In genomic region chr4:24570172-24570571, GRCh38 we compare ENCODE assay signal across 14 cellular contexts. TPM values are rescaled to one million over a fixed set of nuclear protein-coding genes. Genes with fewer than 3 reads are reported as not detected.
DNase-seq lines count a peak whose midpoint lies in the region; ATAC-seq and TF ChIP-seq lines count a peak whose summit lies in the region.
"Had no signal": no experiment of that assay in that cellular context is flagged by ENCODE, and none has a peak within 500 bp of the region (broad histone marks: within the 10 kb centered on the region; RNA-seq: fewer than 3 reads in every experiment).

No MANE protein-coding gene starts in this region.

- H3K27ac Mint-ChIP-seq in activated T-cell treated with anti-CD3 and anti-CD28 coated beads, Interleukin-2, amount 50 U/mL, for 24 hours, result peak overlapping the region; percentile 74
- no peak overlapping the region for H3K27ac Mint-ChIP-seq in activated T-helper 17 cell treated with anti-CD3 and anti-CD28 coated beads, Interleukin-2, amount 50 U/mL, for 72 hours
- H3K27ac Mint-ChIP-seq in progenitor cell of endocrine pancreas, result peak overlapping the region; percentile 77

- H3K36me3 Mint-ChIP-seq in activated T-cell treated with anti-CD3 and anti-CD28 coated beads, Interleukin-2, amount 50 U/mL, for 24 hours (ENCODE audit: low read depth), result peaks cover 97% of the 10 kb centered on the region
- peaks cover 100% of the 10 kb centered on the region for H3K36me3 Mint-ChIP-seq in activated T-helper 17 cell treated with anti-CD3 and anti-CD28 coated beads, Interleukin-2, amount 50 U/mL, for 72 hours (ENCODE audit: low read depth)
- peaks cover 53% of the 10 kb centered on the region for H3K36me3 Mint-ChIP-seq in progenitor cell of endocrine pancreas (ENCODE audit: insufficient read depth)

- no peak overlapping the region for H3K4me3 ChIP-seq in MG63
- H3K4me3 ChIP-seq: Peyer's patch, spleen had no signal

- H3K27me3 ChIP-seq in MG63, result no peaks in the 10 kb centered on the region
- H3K27me3 ChIP-seq: spleen had no signal

- H3K9me3 Mint-ChIP-seq in activated T-cell treated with anti-CD3 and anti-CD28 coated beads, Interleukin-2, amount 50 U/mL, for 24 hours, result no peaks in the 10 kb centered on the region
- H3K9me3 Mint-ChIP-seq in activated T-helper 17 cell treated with anti-CD3 and anti-CD28 coated beads, Interleukin-2, amount 50 U/mL, for 72 hours, result no peaks in the 10 kb centered on the region
- H3K9me3 Mint-ChIP-seq in progenitor cell of endocrine pancreas (ENCODE audit: low read depth), result no peaks in the 10 kb centered on the region
- H3K9me3 Mint-ChIP-seq: stimulated activated naive CD8-positive, alpha-beta T cell treated with anti-CD3 and anti-CD28 coated beads, Interleukin-15, Interleukin-2, amounts not matched to agents 100 ng/mL and 50 ng/mL, for 24 hours had no signal

- ATAC-seq in GM21717 (IDR thresholded peaks at IDR 0.05; ENCODE audit: unreplicated experiment) (peak; percentile 62), HG02840 (IDR thresholded peaks at IDR 0.05; ENCODE audit: low FRiP score, unreplicated experiment) (no peak)
- ATAC-seq in activated T-helper 17 cell treated with anti-CD3 and anti-CD28 coated beads, Interleukin-2, amount 50 U/mL, for 72 hours (replicated peaks), result peak; percentile 54

- TF ChIP-seq CTCF in progenitor cell of endocrine pancreas (IDR thresholded peaks at IDR 0.05; ENCODE audit: unreplicated experiment), result no peak

- H3K27me3 Mint-ChIP-seq in activated T-cell treated with anti-CD3 and anti-CD28 coated beads, Interleukin-2, amount 50 U/mL, for 24 hours, result no peaks in the 10 kb centered on the region
- no peaks in the 10 kb centered on the region for H3K27me3 Mint-ChIP-seq in activated T-helper 17 cell treated with anti-CD3 and anti-CD28 coated beads, Interleukin-2, amount 50 U/mL, for 72 hours
- H3K27me3 Mint-ChIP-seq in progenitor cell of endocrine pancreas, result no peaks in the 10 kb centered on the region
- H3K27me3 Mint-ChIP-seq: stimulated activated naive CD8-positive, alpha-beta T cell treated with anti-CD3 and anti-CD28 coated beads, Interleukin-15, Interleukin-2, amounts not matched to agents 100 ng/mL and 50 ng/mL, for 24 hours had no signal

- peaks cover 77% of the 10 kb centered on the region for H3K4me1 Mint-ChIP-seq in activated T-cell treated with anti-CD3 and anti-CD28 coated beads, Interleukin-2, amount 50 U/mL, for 24 hours (ENCODE audit: low read depth)
- H3K4me1 Mint-ChIP-seq in activated T-helper 17 cell treated with anti-CD3 and anti-CD28 coated beads, Interleukin-2, amount 50 U/mL, for 72 hours, result peaks cover 43% of the 10 kb centered on the region
- peaks cover 36% of the 10 kb centered on the region for H3K4me1 Mint-ChIP-seq in progenitor cell of endocrine pancreas (ENCODE audit: low read depth)

- H3K4me3 Mint-ChIP-seq in activated T-cell treated with anti-CD3 and anti-CD28 coated beads, Interleukin-2, amount 50 U/mL, for 24 hours, result peak overlapping the region; percentile 19
- peak overlapping the region; percentile 31 for H3K4me3 Mint-ChIP-seq in activated T-helper 17 cell treated with anti-CD3 and anti-CD28 coated beads, Interleukin-2, amount 50 U/mL, for 72 hours
- H3K4me3 Mint-ChIP-seq in progenitor cell of endocrine pancreas (ENCODE audit: low read depth), result no peak overlapping the region

- no peak for DNase-seq in activated T-cell treated with anti-CD3 and anti-CD28 coated beads, Interleukin-2, amount 50 U/mL, for 24 hours
- no peak for DNase-seq in activated T-cell treated with anti-CD3 and anti-CD28 coated beads, Interleukin-2, amount 50 U/mL, for 1 hour
- DNase-seq in progenitor cell of endocrine pancreas (ENCODE audit: low spot score, unreplicated experiment), result no peak
- DNase-seq in Ammon's horn (ENCODE audit: low spot score), result no peak
- DNase-seq in MG63, result no peak
- DNase-seq: activated naive CD4-positive, alpha-beta T cell treated with anti-CD3 and anti-CD28 coated beads, Interleukin-2, amount 50 U/mL, for 16 hours; EL; NCI-H2081; Peyer's patch; spleen had no signal

- no peaks in the 10 kb centered on the region for H3K9me3 ChIP-seq in MG63
- H3K9me3 ChIP-seq: Peyer's patch, spleen had no signal

- H3K36me3 ChIP-seq in MG63, result peaks cover 70% of the 10 kb centered on the region

RNA-seq across cellular contexts. Expression of gene DHX15, which starts 14.2 kb away (rescaled TPM):
- total RNA-seq in activated T-helper 17 cell treated with anti-CD3 and anti-CD28 coated beads, Interleukin-2, amount 50 U/mL, for 72 hours, result 100 to 1,000 TPM; 190 to 226 TPM
- 206 and 220 TPM in 2 replicates for total RNA-seq in progenitor cell of endocrine pancreas
- 197 and 243 TPM in 2 replicates for total RNA-seq in MG63 (2014; rRNA removed; shearing (Covaris generic); ENCODE audit: low replicate concordance)
